Comparison of ENCODE assay signal across 8 cellular contexts in the genomic region with DNA sequence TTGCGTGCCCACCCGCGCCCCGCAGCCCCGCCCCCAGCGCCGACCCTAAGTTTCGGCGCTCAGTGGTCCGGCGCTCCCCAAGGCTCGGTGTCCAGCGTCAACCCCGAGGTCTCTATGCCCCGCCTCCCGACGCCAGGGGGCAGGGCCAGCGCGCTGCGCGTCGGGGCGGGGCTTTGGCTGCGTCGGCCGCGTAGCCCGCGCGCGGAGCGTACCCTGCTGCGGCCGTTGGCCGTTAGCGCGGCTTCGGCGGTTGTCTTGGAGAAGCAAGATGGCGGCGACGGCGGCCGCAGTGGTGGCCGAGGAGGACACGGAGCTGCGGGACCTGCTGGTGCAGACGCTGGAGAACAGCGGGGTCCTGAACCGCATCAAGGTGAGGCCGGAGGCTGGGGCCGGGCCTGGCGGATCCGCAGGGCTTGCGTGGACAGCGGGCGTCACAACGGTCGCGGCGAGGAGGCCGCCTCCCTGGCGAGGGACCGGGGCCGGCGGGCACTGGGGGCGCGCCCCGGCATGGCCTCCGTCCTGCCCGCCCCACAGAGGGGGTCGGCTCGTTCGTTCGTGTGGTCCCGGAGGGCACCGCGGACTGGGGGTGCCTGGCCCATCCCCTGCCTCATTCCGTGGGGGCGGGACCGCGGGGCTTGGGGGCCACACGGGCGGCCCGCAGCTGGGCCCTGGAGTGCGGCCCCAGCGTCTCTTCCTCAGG. TPM values are rescaled to one million over a fixed set of nuclear protein-coding genes. Genes with fewer than 3 reads are reported as not detected.
DNase-seq lines count a peak whose midpoint lies in the region; ATAC-seq lines count a peak whose summit lies in the region.

CEP43 (plus strand) TSS at position 253 of the 700 bp plus-strand sequence; CDS start at position 269, 16 bp downstream.

- peak; percentile 80 for DNase-seq in CMK (ENCODE audit: low read depth)
- peak; percentile 44 to 99 (median 96) for DNase-seq in HUDEP-2 (lab: John Stamatoyannopoulos, UW; ENCODE audit: unreplicated experiment in 76 of 76)
- peak; percentile 82 for DNase-seq in NT2/D1 (ENCODE audit: low read depth, low spot score)
- peak; percentile 57 for DNase-seq in activated CD8-positive, alpha-beta memory T cell treated with anti-CD3 and anti-CD28 coated beads, Interleukin-2, amount 50 U/mL, for 1 hour (ENCODE audit: extremely low read depth)
- DNase-seq in stimulated activated CD8-positive, alpha-beta memory T cell treated with anti-CD3 and anti-CD28 coated beads, Interleukin-15, amount 100 ng/mL, for 24 hours (ENCODE audit: low read depth): peak; percentile 84

- H3K9ac ChIP-seq in NT2/D1 (ENCODE audit: insufficient read length, low read depth): peak within 1 kb of the TSS; percentile 99

- H3K27me3 ChIP-seq in NT2/D1 (ENCODE audit: insufficient read depth, insufficient read length): no peaks in the 10 kb centered on the region

- peak within 1 kb of the TSS; percentile 88 for H3K4me3 ChIP-seq in NT2/D1 (ENCODE audit: insufficient read length, low read depth)
- H3K4me3 ChIP-seq in mesodermal cell (ENCODE audit: extremely low read depth, insufficient read depth, low read length, poor library complexity, severe bottlenecking): peak within 1 kb of the TSS; percentile 96

- 0 to 1% methylated on average over 69 to 70 of the region's 87 CpGs for WGBS in mesodermal cell (ENCODE audit: insufficient coverage in 2 of 2), 2 experiments

- H3K36me3 ChIP-seq in NT2/D1 (ENCODE audit: insufficient read depth, insufficient read length, low read length): peaks cover 70% of the 10 kb centered on the region
- H3K36me3 ChIP-seq in mesodermal cell (ENCODE audit: control insufficient read depth, insufficient read depth, low read length): peaks cover 46% of the 10 kb centered on the region

- H3K9me3 ChIP-seq in NT2/D1 (ENCODE audit: insufficient read depth, low read length) (no peaks in the 10 kb centered on the region), mesodermal cell (ENCODE audit: control insufficient read depth, low read length) (no peaks in the 10 kb centered on the region)

- peak; percentile 90 for ATAC-seq in GM21381 (IDR thresholded peaks at IDR 0.05; ENCODE audit: unreplicated experiment)

- H3K4me1 ChIP-seq in NT2/D1 (ENCODE audit: insufficient read depth, insufficient read length): peaks cover 5% of the 10 kb centered on the region
- H3K4me1 ChIP-seq in mesodermal cell (ENCODE audit: control insufficient read depth, insufficient read depth, low read length, poor library complexity, severe bottlenecking): peaks cover 20% of the 10 kb centered on the region

- peak within 1 kb of the TSS; percentile 70 for H3K27ac ChIP-seq in mesodermal cell (ENCODE audit: low read depth, low read length, severe bottlenecking)

- in situ Hi-C loops in endometrial microvascular endothelial cells (cut with HindIII; ENCODE audit: inconsistent ontology term, low pct_unique_long_range_greater_than_20kb, low sequenced_read_pairs): no loop called here

RNA-seq across cellular contexts. Expression of gene CEP43, which starts in this region (rescaled TPM):
- 18.1 TPM for total RNA-seq in endometrial microvascular endothelial cells (ENCODE audit: inconsistent ontology term)
- polyA plus RNA-seq in mesodermal cell (2013, experiment 1 of 2): 17.5 TPM
- polyA plus RNA-seq in mesodermal cell (2013, experiment 2 of 2): 20.0 TPM

Comparison
In these comparisons a context has a peak if more than half of its experiments do, and no peak if none do; other contexts are left out.
1. Peak in every context shown above with its lines: DNase-seq, ATAC-seq, H3K4me3 ChIP-seq and H3K27ac ChIP-seq.